In the genomic region with DNA sequence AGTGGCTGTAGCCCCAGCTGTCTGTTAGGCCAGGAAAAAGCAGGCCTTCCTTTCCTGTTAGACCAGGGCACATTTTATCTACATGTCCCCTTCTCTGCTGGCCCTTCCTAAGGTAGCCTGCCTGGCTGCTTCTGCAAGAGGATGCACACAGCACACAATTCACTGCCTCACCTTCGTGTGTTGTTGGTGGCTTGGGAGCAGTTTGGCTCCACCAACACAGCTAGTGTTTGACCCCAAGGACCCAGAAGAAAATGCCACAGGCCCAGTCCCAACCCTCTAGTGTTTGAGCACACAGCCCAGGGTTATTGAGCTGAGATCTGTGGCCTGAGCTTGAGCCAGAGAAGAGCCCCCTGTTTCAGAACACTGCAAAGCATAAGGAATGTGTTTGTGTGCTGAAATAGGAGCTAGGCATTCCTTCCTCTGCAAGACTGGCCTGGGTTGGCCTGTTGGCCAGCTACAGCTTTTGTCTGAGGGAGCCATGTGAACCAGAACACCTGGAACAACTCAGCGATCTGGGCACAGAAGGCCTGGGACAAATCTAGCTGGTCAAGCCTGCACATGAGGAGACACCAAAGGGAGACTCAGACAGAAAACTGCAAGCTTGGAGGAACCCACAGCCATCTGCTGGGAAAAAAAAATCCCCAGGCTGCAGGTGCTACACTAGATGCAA, we compare ENCODE assay signal across 1 cellular context.
TF ChIP-seq lines count a peak whose summit lies in the region.

No MANE protein-coding gene starts in this region.

TF ChIP-seq in GM23338, 12 proteins besides CTCF, POLR2A, EP300 and RAD21 (continued from another document):
- TF ChIP-seq REST (IDR thresholded peaks at IDR 0.05; ENCODE audit: unreplicated experiment) (no peak), CREB1 (CRISPR knock-in tag; IDR thresholded peaks at IDR 0.05; ENCODE audit: low read depth) (no peak), ZNF331 (CRISPR knock-in tag; IDR thresholded peaks at IDR 0.05; ENCODE audit: low read depth) (no peak), POLR2AphosphoS5 (IDR thresholded peaks at IDR 0.05; ENCODE audit: low read depth) (no peak)
